Comparison of ENCODE assay signal across 27 cellular contexts in the genomic region with DNA sequence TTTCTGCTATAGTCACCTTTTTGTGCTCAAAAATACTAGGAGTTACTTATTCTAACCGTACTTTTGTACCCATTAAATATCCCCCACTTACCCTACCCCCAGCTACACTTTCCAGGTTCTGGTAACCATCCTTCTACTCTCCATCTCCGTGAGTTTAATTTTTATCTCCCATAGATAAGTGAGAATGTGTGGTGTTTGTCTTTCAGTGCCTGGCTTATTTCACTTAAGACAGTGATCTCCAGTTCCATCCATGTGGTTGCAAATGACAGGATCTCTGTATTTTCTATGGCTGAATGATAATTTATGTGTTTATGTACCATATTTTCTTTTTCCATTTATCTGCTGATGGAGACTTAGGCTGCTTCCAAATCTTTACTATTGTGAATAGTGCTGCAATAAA.
"Had no signal": no experiment of that assay in that cellular context is flagged by ENCODE, and none has a peak within 500 bp of the region (broad histone marks: within the 10 kb centered on the region; RNA-seq: fewer than 3 reads in every experiment).

No MANE protein-coding gene starts in this region.

- H3K4me1 ChIP-seq: adrenal gland, esophagus squamous epithelium, gastrocnemius medialis, heart left ventricle had no signal

- H3K36me3 ChIP-seq: adrenal gland, brain microvascular endothelial cell, esophagus squamous epithelium, gastrocnemius medialis, heart left ventricle had no signal

- ATAC-seq: activated CD4-positive, alpha-beta T cell treated with anti-CD3 and anti-CD28 coated beads for 36 hours; activated CD8-positive, alpha-beta memory T cell treated with anti-CD3 and anti-CD28 coated beads, Interleukin-2, amount 10 ng/mL, durations not matched to agents 7 days and 5 days; activated CD8-positive, alpha-beta T cell treated with anti-CD3 and anti-CD28 coated beads, Interleukin-2, amount 10 ng/mL, durations not matched to agents 7 days and 5 days; activated naive CD8-positive, alpha-beta T cell treated with anti-CD3 and anti-CD28 coated beads, Interleukin-2, amount 50 U/mL, for 24 hours; gastrocnemius medialis; heart left ventricle had no signal

- H3K9me3 ChIP-seq: gastrocnemius medialis had no signal

- H3K4me3 ChIP-seq: adrenal gland, esophagus squamous epithelium, gastrocnemius medialis, heart left ventricle had no signal

- H3K27me3 ChIP-seq: adrenal gland, brain microvascular endothelial cell, esophagus squamous epithelium, gastrocnemius medialis, heart left ventricle had no signal

- DNase-seq: activated CD4-positive, alpha-beta memory T cell treated with anti-CD3 and anti-CD28 coated beads for 36 hours; activated CD4-positive, alpha-beta T cell treated with anti-CD3 and anti-CD28 coated beads for 36 hours; activated CD4-positive, alpha-beta T cell treated with anti-CD3 and anti-CD28 coated beads, Interleukin-2, amount 10 ng/mL, durations not matched to agents 24 days and 14 days; activated CD4-positive, CD25-positive, alpha-beta regulatory T cell; activated CD4-positive, CD25-positive, alpha-beta regulatory T cell treated with anti-CD3 and anti-CD28 coated beads, Interleukin-2, amount 50 U/mL, for 72 hours; activated CD8-positive, alpha-beta memory T cell treated with anti-CD3 and anti-CD28 coated beads, Interleukin-2, amount 10 ng/mL, durations not matched to agents 7 days and 5 days; activated CD8-positive, alpha-beta memory T cell treated with anti-CD3 and anti-CD28 coated beads, Interleukin-2, amount 50 U/mL, for 4 hours; activated CD8-positive, alpha-beta T cell treated with anti-CD3 and anti-CD28 coated beads, Interleukin-2, amount 10 ng/mL, durations not matched to agents 7 days and 5 days; activated effector memory CD4-positive, alpha-beta T cell treated with anti-CD3 and anti-CD28 coated beads, Interleukin-2, amount 50 U/mL, for 16 hours; activated naive CD4-positive, alpha-beta T cell treated with anti-CD3 and anti-CD28 coated beads for 36 hours; activated naive CD8-positive, alpha-beta T cell treated with anti-CD3 and anti-CD28 coated beads for 36 hours; activated naive CD8-positive, alpha-beta T cell treated with anti-CD3 and anti-CD28 coated beads, Interleukin-2, amount 50 U/mL, for 24 hours; activated T-cell treated with anti-CD3 and anti-CD28 coated beads, Interleukin-2, amount 50 U/mL, for 1 hour; activated T-cell treated with anti-CD3 and anti-CD28 coated beads, Interleukin-2, amount 50 U/mL, for 48 hours; adrenal gland; brain microvascular endothelial cell; caudate nucleus; cortex of kidney; dermis blood vessel endothelial cell; effector CD8-positive, alpha-beta T cell; esophagus squamous epithelium; foreskin fibroblast; gastrocnemius medialis; glutamatergic neuron; heart left ventricle; T-helper 2 cell had no signal

- H3K27ac ChIP-seq: adrenal gland, brain microvascular endothelial cell, epithelial cell of prostate, esophagus squamous epithelium, gastrocnemius medialis, heart left ventricle had no signal
